Comparison of ENCODE assay signal across 18 cellular contexts in genomic region chr2:207879536-207879935, GRCh38.
DNase-seq lines count a peak whose midpoint lies in the region; ATAC-seq and TF ChIP-seq lines count a peak whose summit lies in the region.
"Had no signal": no experiment of that assay in that cellular context is flagged by ENCODE, and none has a peak within 500 bp of the region (broad histone marks: within the 10 kb centered on the region; RNA-seq: fewer than 3 reads in every experiment).

No MANE protein-coding gene starts in this region.

- no peak overlapping the region for H3K4me2 ChIP-seq in PC-3 (ENCODE audit: low read length)
- H3K4me2 ChIP-seq in mesenchymal stem cell (ENCODE audit: low read length, poor library complexity, severe bottlenecking), result no peak overlapping the region
- H3K4me2 ChIP-seq: PC-9 had no signal

- H3F3A ChIP-seq in PC-3 (ENCODE audit: low read length, unreplicated experiment), result no peaks in the 10 kb centered on the region

- intact Hi-C loops in PC-3 (cut with micrococcal nuclease), result no loop called here
- intact Hi-C loops in colonic mucosa (cut with DNase I), result no loop called here

- H2BK15ac ChIP-seq in mesenchymal stem cell (ENCODE audit: low read depth, poor library complexity, severe bottlenecking), result no peak overlapping the region

- no peaks in the 10 kb centered on the region for H3K9me2 ChIP-seq in PC-3 (replicated peaks; ENCODE audit: low read length)

- no peak overlapping the region for H2BK120ac ChIP-seq in mesenchymal stem cell (ENCODE audit: low read depth, low read length)

- H3K27me3 ChIP-seq in BJ (ENCODE audit: control insufficient read depth, insufficient read depth, low read length) (no peaks in the 10 kb centered on the region), PC-3 (ENCODE audit: low read length) (no peaks in the 10 kb centered on the region), mesenchymal stem cell (ENCODE audit: control insufficient read depth in 1 of 2, insufficient read depth in 1 of 2, low read length in 2 of 2) (no peaks in the 10 kb centered on the region), colonic mucosa (no peaks in the 10 kb centered on the region), suprapubic skin (no peaks in the 10 kb centered on the region)
- H3K27me3 ChIP-seq: BE2C, stomach had no signal

- TF ChIP-seq CTCF in BJ (IDR thresholded peaks at IDR 0.05; ENCODE audit: insufficient read depth, low read depth, low read length) (peak; percentile 16; the same call in 1 of the 2 replicates), PC-3 (conservative IDR thresholded peaks at IDR 0.05; ENCODE audit: low read depth, low read length) (no peak), colonic mucosa (IDR thresholded peaks at IDR 0.05) (no peak), suprapubic skin (IDR thresholded peaks at IDR 0.05) (no peak)

- POLR2A ChIA-PET in BJ (lab: Charles Lee) (interaction anchor here (0.7 to 1.0 kb wide), 2 partner anchors 14 to 82 kb away, joined by 3 read pairs; no protein-coding TSS in a partner anchor), PC-3 (lab: Charles Lee; ENCODE audit: unreplicated experiment) (no interaction called here)

- no peaks in the 10 kb centered on the region for H3K79me1 ChIP-seq in mesenchymal stem cell (replicated peaks; ENCODE audit: low read length, poor library complexity, severe bottlenecking)

- H3K4me3 ChIP-seq in BJ (ENCODE audit: low read depth, low read length), result no peak overlapping the region
- H3K4me3 ChIP-seq in PC-3 (ENCODE audit: low read length), result no peak overlapping the region
- no peak overlapping the region for H3K4me3 ChIP-seq in mesenchymal stem cell (ENCODE audit: insufficient read depth in 1 of 2, low read depth in 1 of 2, low read length in 2 of 2)
- no peak overlapping the region for H3K4me3 ChIP-seq in colonic mucosa
- H3K4me3 ChIP-seq in suprapubic skin, result no peak overlapping the region
- H3K4me3 ChIP-seq: lung, PC-9, prostate gland, stomach had no signal

- CTCF ChIA-PET in BJ (lab: Yijun Ruan, JAX), result interaction anchor here (0.7 to 2.0 kb wide), 6 partner anchors 8 to 109 kb away, joined by 3 to 6 read pairs (median 4); partner anchors contain the start of gene FZD5
- CTCF ChIA-PET in PC-3 (lab: Charles Lee), result interaction anchor here (0.5 to 0.9 kb wide), 2 partner anchors 161 to 1198 kb away, joined by 3 to 5 read pairs; no protein-coding TSS in a partner anchor

- no peak overlapping the region for H2BK12ac ChIP-seq in mesenchymal stem cell (ENCODE audit: low read length in 2 of 2)

- no peak overlapping the region for H2AK5ac ChIP-seq in mesenchymal stem cell (ENCODE audit: low read length, severe bottlenecking)

- no peak for TF ChIP-seq EP300 in suprapubic skin (IDR thresholded peaks at IDR 0.05)

- no peak overlapping the region for H3K18ac ChIP-seq in mesenchymal stem cell (ENCODE audit: low read depth in 1 of 2, low read length in 2 of 2)

- ATAC-seq in PC-3, result peak; percentile 42; the same call in 1 of the 2 replicates
- ATAC-seq: natural killer cell treated with Interleukin-12 subunit alpha and Interleukin-12 subunit beta and Interleukin-15 and Interleukin-18, amount 100 ng/mL, for 72 hours had no signal

- H4K91ac ChIP-seq in mesenchymal stem cell (ENCODE audit: low read length), result no peak overlapping the region

- H3K27ac ChIP-seq in PC-3 (ENCODE audit: low read length) (no peak overlapping the region), mesenchymal stem cell (ENCODE audit: low read length, poor library complexity, severe bottlenecking) (peak overlapping the region; percentile 25), colonic mucosa (no peak overlapping the region), suprapubic skin (no peak overlapping the region)
- H3K27ac ChIP-seq: PC-9, prostate gland, stomach, VCaP had no signal

- DNase-seq in BJ (ENCODE audit: low read depth) (peak; percentile 61), PC-3 (peak; percentile 19), epidermal melanocyte (ENCODE audit: insufficient read length, low spot score) (peak; percentile 30), mesenchymal stem cell (peak; percentile 37), globus pallidus (ENCODE audit: low spot score) (no peak), colonic mucosa (no peak), suprapubic skin (ENCODE audit: low spot score in 2 of 2) (no peak), T-helper 9 cell (no peak)
- DNase-seq: BE2C, DMS153, NCI-H2081 treated with DMSO at 0.1 percent for 48 hours, NCI-H526 treated with DMSO at 0.1 percent for 48 hours, PC-9, stomach had no signal

- no peak overlapping the region for H4K8ac ChIP-seq in mesenchymal stem cell (ENCODE audit: low read length)

- H2AFZ ChIP-seq in PC-3 (ENCODE audit: low read length), result no peak overlapping the region
- no peak overlapping the region for H2AFZ ChIP-seq in mesenchymal stem cell (ENCODE audit: low read depth, low read length)
- H2AFZ ChIP-seq: PC-9 had no signal

- H3K4ac ChIP-seq in mesenchymal stem cell (ENCODE audit: low read depth in 1 of 2, low read length in 2 of 2), result no peak overlapping the region

- WGBS in mesenchymal stem cell, result 60% methylated on average over 2 of the region's 2 CpGs
- WGBS in suprapubic skin, result 84% methylated on average over 2 of the region's 2 CpGs

- no peak overlapping the region for H3K14ac ChIP-seq in mesenchymal stem cell (ENCODE audit: low read length in 2 of 2)

- no peak for TF ChIP-seq POLR2A in suprapubic skin (IDR thresholded peaks at IDR 0.05)

- H3K4me1 ChIP-seq in PC-3 (ENCODE audit: insufficient read depth, low read length), result peaks cover 4% of the 10 kb centered on the region; the same call in 1 of the 2 replicates
- peaks cover 4% of the 10 kb centered on the region for H3K4me1 ChIP-seq in mesenchymal stem cell (ENCODE audit: control insufficient read depth, insufficient read depth, low read depth, low read length)
- peaks cover 3% of the 10 kb centered on the region for H3K4me1 ChIP-seq in colonic mucosa
- H3K4me1 ChIP-seq in suprapubic skin, result no peaks in the 10 kb centered on the region
- H3K4me1 ChIP-seq: BE2C, prostate gland had no signal

- no TSS peak for BruUV-seq in PC-3 (replicated peaks; lab: Mats Ljungman, UMichigan)

- no peaks in the 10 kb centered on the region for H3K9me3 ChIP-seq in PC-3 (ENCODE audit: low read length)
- no peaks in the 10 kb centered on the region for H3K9me3 ChIP-seq in mesenchymal stem cell (ENCODE audit: control insufficient read depth, low read length)
- H3K9me3 ChIP-seq in colonic mucosa, result no peaks in the 10 kb centered on the region
- no peaks in the 10 kb centered on the region for H3K9me3 ChIP-seq in suprapubic skin
- H3K9me3 ChIP-seq: BE2C, prostate gland, stomach had no signal

- no peak overlapping the region for H2BK5ac ChIP-seq in mesenchymal stem cell (ENCODE audit: low read depth, low read length, poor library complexity, severe bottlenecking)

- no peaks in the 10 kb centered on the region for H3K79me2 ChIP-seq in PC-3 (ENCODE audit: low read length)

- H3K23ac ChIP-seq in mesenchymal stem cell (ENCODE audit: low read length in 2 of 2), result no peak overlapping the region

- H3K36me3 ChIP-seq in BJ (ENCODE audit: control insufficient read depth, insufficient read depth, low read length), result no peaks in the 10 kb centered on the region
- no peaks in the 10 kb centered on the region for H3K36me3 ChIP-seq in PC-3 (ENCODE audit: low read depth, low read length)
- H3K36me3 ChIP-seq in mesenchymal stem cell (ENCODE audit: control insufficient read depth in 1 of 2, insufficient read depth in 2 of 2, low read depth in 1 of 2, low read length in 2 of 2), result no peaks in the 10 kb centered on the region
- no peaks in the 10 kb centered on the region for H3K36me3 ChIP-seq in colonic mucosa
- no peaks in the 10 kb centered on the region for H3K36me3 ChIP-seq in suprapubic skin
- H3K36me3 ChIP-seq: BE2C, prostate gland, stomach had no signal

- H3K9ac ChIP-seq in PC-3 (ENCODE audit: low read length) (no peak overlapping the region), mesenchymal stem cell (ENCODE audit: low read length) (no peak overlapping the region), colonic mucosa (ENCODE audit: low read depth in 2 of 2, low read length in 2 of 2) (no peak overlapping the region)

- no peaks in the 10 kb centered on the region for H4K20me1 ChIP-seq in PC-3 (ENCODE audit: low read length)

Comparison
In these comparisons a context has a peak if more than half of its experiments do, and no peak if none do; other contexts are left out.
1. DNase-seq: peak in BJ (single experiment), PC-3 (single experiment), epidermal melanocyte (single experiment) and mesenchymal stem cell (single experiment); none in globus pallidus (single experiment), colonic mucosa (single experiment), suprapubic skin (0 of 2) and T-helper 9 cell (single experiment).